ENCODE assay signal across 1 cellular context in genomic region chr14:104472073-104472472, GRCh38.
TF ChIP-seq lines count a peak whose summit lies in the region.

No MANE protein-coding gene starts in this region.

TF ChIP-seq in IMR-90, 13 proteins besides CTCF, POLR2A, EP300 and RAD21 (continued from another document):
- no peak for TF ChIP-seq USF2 (IDR thresholded peaks at IDR 0.05; ENCODE audit: low read depth, low read length)
- TF ChIP-seq BHLHE40 (IDR thresholded peaks at IDR 0.05; ENCODE audit: low read depth, low read length), result no peak
- no peak for TF ChIP-seq CHD1 (IDR thresholded peaks at IDR 0.05; ENCODE audit: low read depth, low read length)
- no peak for TF ChIP-seq FOS (IDR thresholded peaks at IDR 0.05; ENCODE audit: low read depth, low read length)
- no peak for TF ChIP-seq RCOR1 (IDR thresholded peaks at IDR 0.05; ENCODE audit: insufficient replicate concordance, low read length)
- no peak for TF ChIP-seq SMC3 (IDR thresholded peaks at IDR 0.05; ENCODE audit: low read depth, low read length)
- no peak for TF ChIP-seq ELK1 (IDR thresholded peaks at IDR 0.05; ENCODE audit: borderline replicate concordance, low read depth, low read length)
